Comparison of ENCODE assay signal across 8 cellular contexts in the genomic region with DNA sequence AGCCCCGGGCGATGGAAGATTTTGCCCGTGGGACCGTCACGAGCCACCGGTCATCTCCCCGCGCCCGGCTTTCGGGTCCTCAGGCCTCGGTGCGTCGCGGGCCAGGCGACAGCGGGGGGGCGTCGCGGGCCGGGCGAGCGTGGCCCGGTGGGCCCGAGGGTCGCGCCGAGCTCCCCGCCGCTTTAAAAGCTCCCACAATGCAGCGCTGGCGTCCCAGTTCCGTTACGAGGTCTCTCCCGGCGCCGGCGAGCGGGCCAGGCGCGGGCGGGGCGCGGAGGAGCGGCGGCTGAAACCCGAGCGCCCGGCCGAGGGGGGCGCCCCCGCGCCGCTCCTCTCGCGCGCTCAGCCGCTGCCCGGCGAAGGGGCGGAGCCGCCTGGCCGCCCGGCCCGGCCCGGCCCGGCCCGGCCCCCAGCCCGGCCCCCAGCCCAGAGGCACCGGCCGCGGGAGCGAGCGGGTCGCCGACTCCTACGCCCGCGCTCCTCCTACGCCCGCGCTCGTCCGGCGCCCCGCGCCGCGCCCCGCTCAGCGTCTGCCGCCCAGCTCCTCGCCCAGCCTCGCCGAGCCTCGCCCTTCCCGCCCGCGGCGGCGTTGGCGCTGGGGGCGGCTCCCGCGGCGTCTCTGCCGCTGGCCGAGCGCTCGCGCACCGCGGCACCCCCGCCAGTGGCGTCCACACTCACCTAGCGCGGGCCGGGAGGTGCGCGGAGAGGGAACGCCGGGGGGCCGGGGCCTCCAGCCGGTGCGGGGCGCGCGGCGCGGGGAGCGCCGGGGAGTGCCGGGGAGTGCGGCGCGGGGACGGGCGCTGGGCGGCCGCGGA. TPM values are rescaled to one million over a fixed set of nuclear protein-coding genes. Genes with fewer than 3 reads are reported as not detected.
DNase-seq lines count a peak whose midpoint lies in the region; ATAC-seq and TF ChIP-seq lines count a peak whose summit lies in the region.

A gene with protein sequence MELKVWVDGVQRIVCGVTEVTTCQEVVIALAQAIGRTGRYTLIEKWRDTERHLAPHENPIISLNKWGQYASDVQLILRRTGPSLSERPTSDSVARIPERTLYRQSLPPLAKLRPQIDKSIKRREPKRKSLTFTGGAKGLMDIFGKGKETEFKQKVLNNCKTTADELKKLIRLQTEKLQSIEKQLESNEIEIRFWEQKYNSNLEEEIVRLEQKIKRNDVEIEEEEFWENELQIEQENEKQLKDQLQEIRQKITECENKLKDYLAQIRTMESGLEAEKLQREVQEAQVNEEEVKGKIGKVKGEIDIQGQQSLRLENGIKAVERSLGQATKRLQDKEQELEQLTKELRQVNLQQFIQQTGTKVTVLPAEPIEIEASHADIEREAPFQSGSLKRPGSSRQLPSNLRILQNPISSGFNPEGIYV (plus strand): TSS at position 429 of the 815 bp plus-strand sequence. CDS start 96,662 bp downstream, outside the sequence.

- H3K4me1 Mint-ChIP-seq in activated CD4-positive, alpha-beta memory T cell treated with anti-CD3 and anti-CD28 coated beads for 36 hours (ENCODE audit: low read depth), result peaks cover 11% of the 10 kb centered on the region

- H3K27me3 ChIP-seq in GM06990 (replicated peaks; ENCODE audit: control insufficient read depth, insufficient read depth, low read length) (peaks cover 1% of the 10 kb centered on the region), tibial artery (no peaks in the 10 kb centered on the region)

- DNase-seq in 8988T, result peak; percentile 37
- peak; percentile 37 for DNase-seq in GM06990 (ENCODE audit: extremely low read depth, insufficient read length)
- peak; percentile 81 for DNase-seq in NB4 (ENCODE audit: low read depth)
- peak; percentile 11 for DNase-seq in activated CD4-positive, alpha-beta memory T cell treated with anti-CD3 and anti-CD28 coated beads for 36 hours
- peak; percentile 57 for DNase-seq in middle frontal gyrus (ENCODE audit: extremely low spot score, low spot score)
- DNase-seq in tibial artery, result peak; percentile 61 to 85

- H3K27me3 Mint-ChIP-seq in activated CD4-positive, alpha-beta memory T cell treated with anti-CD3 and anti-CD28 coated beads for 36 hours, result peaks cover 55% of the 10 kb centered on the region

- H3K36me3 Mint-ChIP-seq in activated CD4-positive, alpha-beta memory T cell treated with anti-CD3 and anti-CD28 coated beads for 36 hours, result no peaks in the 10 kb centered on the region

- intact Hi-C loops in activated CD4-positive, alpha-beta memory T cell treated with anti-CD3 and anti-CD28 coated beads for 36 hours (cut with micrococcal nuclease), result loop anchor here (10.0 kb wide), 1 partner anchor 166 kb away; a partner anchor contains a TSS
- intact Hi-C loops in tibial artery (cut with DNase I; ENCODE audit: low total_unique reads), result loop anchor here (5.0 to 10.0 kb wide), 2 partner anchors 59 to 166 kb away; a partner anchor contains a TSS

- H3K36me3 ChIP-seq in GM06990 (ENCODE audit: control insufficient read depth, insufficient read depth, low read length) (no peaks in the 10 kb centered on the region), tibial artery (peaks cover 0 to 9% (median 0%) of the 10 kb centered on the region in 3 donors)

- CTCF ChIA-PET in activated CD4-positive, alpha-beta memory T cell treated with anti-CD3 and anti-CD28 coated beads for 36 hours (lab: Charles Lee), result no interaction called here

- no peaks in the 10 kb centered on the region for H3K9me3 Mint-ChIP-seq in activated CD4-positive, alpha-beta memory T cell treated with anti-CD3 and anti-CD28 coated beads for 36 hours

- peak within 1 kb of the TSS; percentile 69 for H3K4me3 Mint-ChIP-seq in activated CD4-positive, alpha-beta memory T cell treated with anti-CD3 and anti-CD28 coated beads for 36 hours

- peaks cover 0 to 41% (median 20%) of the 10 kb centered on the region in 4 donors for H3K4me1 ChIP-seq in tibial artery

- TF ChIP-seq CTCF in GM06990 (IDR thresholded peaks at IDR 0.05; ENCODE audit: insufficient read depth, low read length, poor library complexity, severe bottlenecking), result no peak
- TF ChIP-seq CTCF in NB4 (IDR thresholded peaks at IDR 0.05; ENCODE audit: low read depth, low read length), result no peak
- TF ChIP-seq CTCF in tibial artery (IDR thresholded peaks at IDR 0.05), result no peak

- no peak within 1 kb of the TSS for H3K27ac Mint-ChIP-seq in activated CD4-positive, alpha-beta memory T cell treated with anti-CD3 and anti-CD28 coated beads for 36 hours

- POLR2A ChIA-PET in activated CD4-positive, alpha-beta memory T cell treated with anti-CD3 and anti-CD28 coated beads for 36 hours (lab: Charles Lee), result no interaction called here

- H3K4me3 ChIP-seq in GM06990 (replicated peaks; ENCODE audit: low read depth, low read length), result peak within 1 kb of the TSS; percentile 55
- peak within 1 kb of the TSS; percentile 57 for H3K4me3 ChIP-seq in NB4 (ENCODE audit: low read depth, low read length)
- H3K4me3 ChIP-seq in tibial artery, result peak within 1 kb of the TSS; percentile 92 to 96

- ATAC-seq in HG02571 (IDR thresholded peaks at IDR 0.05; ENCODE audit: unreplicated experiment) (peak; percentile 79), esophagus mucosa (peak; percentile 77)

- peak within 1 kb of the TSS; percentile 92 to 98 for H3K27ac ChIP-seq in tibial artery

- TF ChIP-seq POLR2A in NB4 (IDR thresholded peaks at IDR 0.05; ENCODE audit: extremely low read depth, insufficient read length), result peak; percentile 14

- no peaks in the 10 kb centered on the region for H3K9me3 ChIP-seq in tibial artery

RNA-seq across cellular contexts. Expression of the gene that starts here (rescaled TPM):
- total RNA-seq in activated CD4-positive, alpha-beta memory T cell treated with anti-CD3 and anti-CD28 coated beads for 36 hours, result under 1 TPM; 0.26 to 0.29 TPM
- total RNA-seq in esophagus mucosa, result 4.3 TPM

Comparison
In these comparisons a context has a peak if more than half of its experiments do, and no peak if none do; other contexts are left out.
1. Peak in every context shown above with its lines: DNase-seq, ATAC-seq, H3K4me3 ChIP-seq and H3K27ac ChIP-seq.
2. Peak in DNase-seq in activated CD4-positive, alpha-beta memory T cell treated with anti-CD3 and anti-CD28 coated beads for 36 hours; RNA of the gene not detected or under 1 TPM.
3. DNase-seq: peak in every context shown above with its lines; median percentile 81 in NB4; 73 in tibial artery; 57 in middle frontal gyrus; 37 in 8988T; 37 in GM06990; 11 in activated CD4-positive, alpha-beta memory T cell treated with anti-CD3 and anti-CD28 coated beads for 36 hours.